In genomic region chr5:150035139-150035893, GRCh38 we compare ENCODE assay signal across 10 cellular contexts. TPM values are rescaled to one million over a fixed set of nuclear protein-coding genes. Genes with fewer than 3 reads are reported as not detected.
DNase-seq lines count a peak whose midpoint lies in the region; ATAC-seq and TF ChIP-seq lines count a peak whose summit lies in the region.
"Had no signal": no experiment of that assay in that cellular context is flagged by ENCODE, and none has a peak within 500 bp of the region (broad histone marks: within the 10 kb centered on the region; RNA-seq: fewer than 3 reads in every experiment).

No MANE protein-coding gene starts in this region.

- H3K27me3 ChIP-seq in BLaER1 treated with 17β-estradiol and CSF1 and Interleukin-3, amounts not matched to agents 10 nM and 100 nM: no peaks in the 10 kb centered on the region
- H3K27me3 ChIP-seq in uterus (no peaks in the 10 kb centered on the region), colonic mucosa (no peaks in the 10 kb centered on the region)

- H4K20me1 ChIP-seq in BLaER1 treated with 17β-estradiol and CSF1 and Interleukin-3, amounts not matched to agents 10 nM and 100 nM: peaks cover 0 to 50% (median 9%) of the 10 kb centered on the region in 11 experiments; a peak in 12 of 22 replicates

- DNase-seq in RPMI8226 (peak; percentile 78), uterus (no peak), erythroblast (lab: John Stamatoyannopoulos, UW) (no peak), colonic mucosa (no peak)
- no peak for DNase-seq in stimulated activated CD4-positive, alpha-beta T cell treated with anti-CD3 and anti-CD28 coated beads, Interleukin-4, amount 100 ng/mL, for 1 hour
- DNase-seq: posterior cingulate gyrus had no signal

- TF ChIP-seq CTCF in uterus (IDR thresholded peaks at IDR 0.05) (no peak), colonic mucosa (IDR thresholded peaks at IDR 0.05) (no peak)

- peaks cover 18 to 30% (median 27%) of the 10 kb centered on the region in 10 experiments for H3K4me1 ChIP-seq in BLaER1 treated with 17β-estradiol and CSF1 and Interleukin-3, amounts not matched to agents 10 nM and 100 nM
- no peaks in the 10 kb centered on the region for H3K4me1 ChIP-seq in uterus
- no peaks in the 10 kb centered on the region for H3K4me1 ChIP-seq in colonic mucosa

- peaks cover 97 to 100% (median 99%) of the 10 kb centered on the region in 11 experiments for H3K36me3 ChIP-seq in BLaER1 treated with 17β-estradiol and CSF1 and Interleukin-3, amounts not matched to agents 10 nM and 100 nM
- H3K36me3 ChIP-seq in uterus: no peaks in the 10 kb centered on the region
- H3K36me3 ChIP-seq in colonic mucosa: peaks cover 19% of the 10 kb centered on the region

- no peak overlapping the region for H3K9ac ChIP-seq in BLaER1 treated with 17β-estradiol and CSF1 and Interleukin-3, amounts not matched to agents 10 nM and 100 nM
- no peak overlapping the region for H3K9ac ChIP-seq in colonic mucosa (ENCODE audit: low read depth in 2 of 2, low read length in 2 of 2)

- H3K4me2 ChIP-seq in BLaER1 treated with 17β-estradiol and CSF1 and Interleukin-3, amounts not matched to agents 10 nM and 100 nM: peak overlapping the region; percentile 4 to 51 (median 34); a peak in 16 of 22 replicates

- no peak overlapping the region for H3K4me3 ChIP-seq in BLaER1 treated with 17β-estradiol and CSF1 and Interleukin-3, amounts not matched to agents 10 nM and 100 nM
- H3K4me3 ChIP-seq in uterus (no peak overlapping the region), colonic mucosa (no peak overlapping the region)

- TF ChIP-seq POLR2A in uterus (IDR thresholded peaks at IDR 0.05) (no peak), erythroblast (IDR thresholded peaks at IDR 0.05; ENCODE audit: low read length) (no peak)

- ATAC-seq in GM19452 (IDR thresholded peaks at IDR 0.05; ENCODE audit: unreplicated experiment): peak; percentile 88
- peak; percentile 73 for ATAC-seq in HG03045 (IDR thresholded peaks at IDR 0.05; ENCODE audit: unreplicated experiment)

- no peak overlapping the region for H3K27ac ChIP-seq in BLaER1 treated with 17β-estradiol and CSF1 and Interleukin-3, amounts not matched to agents 10 nM and 100 nM
- H3K27ac ChIP-seq in uterus (no peak overlapping the region), colonic mucosa (no peak overlapping the region)

- no peaks in the 10 kb centered on the region for H3K9me3 ChIP-seq in BLaER1 treated with 17β-estradiol and CSF1 and Interleukin-3, amounts not matched to agents 10 nM and 100 nM (replicated peaks in 1 of 11)
- H3K9me3 ChIP-seq in uterus (no peaks in the 10 kb centered on the region), colonic mucosa (no peaks in the 10 kb centered on the region)

- intact Hi-C loops in uterus (cut with DNase I; ENCODE audit: low total_unique reads) (no loop called here), colonic mucosa (cut with DNase I) (no loop called here)

RNA-seq across cellular contexts. Expression of gene HMGXB3, which starts 34.8 kb away (rescaled TPM):
- total RNA-seq in uterus: 10 to 100 TPM; 19.0 to 43.4 (median 30.2) TPM
- 10 to 100 TPM; 21.8 to 40.2 TPM for total RNA-seq in colonic mucosa

RNA-seq across cellular contexts. Expression of gene TIGD6, which starts 34.9 kb away (rescaled TPM):
- total RNA-seq in uterus (1 to 10 TPM; 1.2 to 6.8 (median 2.7) TPM), colonic mucosa (1 to 10 TPM; 3.9 to 4.6 TPM)

RNA-seq across cellular contexts. Expression of gene CSF1R, which starts 51.0 kb away (rescaled TPM):
- 10 to 100 TPM in 3 of 4 donors, 1 to 10 TPM in 1; 1.0 to 42.9 (median 22.8) TPM for total RNA-seq in uterus
- total RNA-seq in colonic mucosa: 10 to 100 TPM in 1 of 2 donors, 1 to 10 TPM in 1; 7.2 to 26.1 TPM
- total RNA-seq: NCI-H460 had no signal
